ENCODE assay signal across 1 cellular context in genomic region chr21:42997983-42998382, GRCh38.
TF ChIP-seq lines count a peak whose summit lies in the region.

No MANE protein-coding gene starts in this region.

TF ChIP-seq in K562, 482 proteins besides CTCF, POLR2A, EP300 and RAD21:
- TF ChIP-seq ZNF431 (CRISPR knock-in tag; IDR thresholded peaks at IDR 0.05) (peak; percentile 99), TRIM28 (IDR thresholded peaks at IDR 0.05) (0 out of 2 replicates have a peak, but pooled peaks have one; percentile 30), TFE3 (CRISPR knock-in tag; IDR thresholded peaks at IDR 0.05) (peak; percentile 86)
TF ChIP-seq in K562: peak in this region for 3; not testable (repeated sequence) for 479.
